ENCODE assay signal across 1 cellular context in genomic region chr7:138608292-138608691, GRCh38.
TF ChIP-seq lines count a peak whose summit lies in the region.

No MANE protein-coding gene starts in this region.

TF ChIP-seq in GM23338, 12 proteins besides CTCF, POLR2A, EP300 and RAD21 (continued from another document):
- TF ChIP-seq ZNF462 (CRISPR knock-in tag; IDR thresholded peaks at IDR 0.05) (no peak), NANOG (IDR thresholded peaks at IDR 0.05; ENCODE audit: borderline replicate concordance) (no peak), JUNB (IDR thresholded peaks at IDR 0.05; ENCODE audit: unreplicated experiment) (no peak), STAT1 (IDR thresholded peaks at IDR 0.05; ENCODE audit: unreplicated experiment) (no peak), REST (IDR thresholded peaks at IDR 0.05; ENCODE audit: unreplicated experiment) (no peak), ETS1 (IDR thresholded peaks at IDR 0.05) (no peak), POLR2AphosphoS5 (IDR thresholded peaks at IDR 0.05; ENCODE audit: low read depth) (no peak), ZNF114 (CRISPR knock-in tag; IDR thresholded peaks at IDR 0.05) (no peak)
